27 cellular contexts compared by ENCODE assay signal in genomic region chr16:88202207-88202745, GRCh38.
"Had no signal": no experiment of that assay in that cellular context is flagged by ENCODE, and none has a peak within 500 bp of the region (broad histone marks: within the 10 kb centered on the region; RNA-seq: fewer than 3 reads in every experiment).

No MANE protein-coding gene starts in this region.

- H3K9me3 Mint-ChIP-seq: activated B cell treated with CpG ODN at 0.5 μM for 24 hours; activated CD4-positive, alpha-beta T cell treated with anti-CD3 and anti-CD28 coated beads, Interleukin-2, amount 10 ng/mL, durations not matched to agents 24 days and 14 days; activated naive CD4-positive, alpha-beta T cell treated with anti-CD3 and anti-CD28 coated beads, Interleukin-2, amount 10 ng/mL, durations not matched to agents 7 days and 5 days; activated naive CD8-positive, alpha-beta T cell treated with anti-CD3 and anti-CD28 coated beads for 36 hours; activated T-cell treated with anti-CD3 and anti-CD28 coated beads, Interleukin-2, amount 50 U/mL, for 72 hours; activated T-helper 2 cell treated with anti-CD3 and anti-CD28 coated beads, Interferon-gamma antibody, Interleukin-2, Interleukin-4, amounts not matched to agents 10 μg/mL and 5 μg/mL and 100 μg/mL, durations not matched to agents 14 hours and 24 hours and 36 hours; T-helper 1 cell treated with Interleukin-12 subunit alpha and Interleukin-12 subunit beta and Interleukin-4 antibody, amounts not matched to agents 30 μg/mL and 1 μg/mL, for 36 hours had no signal

- H3K27me3 ChIP-seq: brain microvascular endothelial cell had no signal

- H3K27ac ChIP-seq: brain microvascular endothelial cell had no signal

- H3K4me1 Mint-ChIP-seq: activated B cell treated with CpG ODN at 0.5 μM for 24 hours; activated CD4-positive, alpha-beta T cell treated with anti-CD3 and anti-CD28 coated beads, Interleukin-2, amount 10 ng/mL, durations not matched to agents 24 days and 14 days; activated CD8-positive, alpha-beta memory T cell treated with anti-CD3 and anti-CD28 coated beads, Interleukin-2, amount 10 ng/mL, durations not matched to agents 7 days and 5 days; activated naive CD4-positive, alpha-beta T cell treated with anti-CD3 and anti-CD28 coated beads, Interleukin-2, amount 10 ng/mL, durations not matched to agents 7 days and 5 days; activated naive CD8-positive, alpha-beta T cell treated with anti-CD3 and anti-CD28 coated beads for 36 hours had no signal

- DNase-seq: activated B cell treated with CpG ODN at 0.5 μM for 24 hours; activated CD4-positive, alpha-beta T cell treated with anti-CD3 and anti-CD28 coated beads for 1 hour; activated CD4-positive, alpha-beta T cell treated with anti-CD3 and anti-CD28 coated beads, Interleukin-2, amount 10 ng/mL, durations not matched to agents 24 days and 14 days; activated CD4-positive, alpha-beta T cell treated with anti-CD3 and anti-CD28 coated beads, Interleukin-2, amount 50 U/mL, for 48 hours; activated CD8-positive, alpha-beta memory T cell treated with anti-CD3 and anti-CD28 coated beads, Interleukin-2, amount 10 ng/mL, durations not matched to agents 7 days and 5 days; activated gamma-delta T cell treated with Interleukin-2 at 50 U/mL for 16 hours; activated naive CD4-positive, alpha-beta T cell treated with anti-CD3 and anti-CD28 coated beads, Interleukin-2, amount 10 ng/mL, durations not matched to agents 7 days and 5 days; activated naive CD8-positive, alpha-beta T cell treated with anti-CD3 and anti-CD28 coated beads for 36 hours; activated T-cell treated with anti-CD3 and anti-CD28 coated beads for 4 hours; activated T-cell treated with anti-CD3 and anti-CD28 coated beads, Interleukin-2, amount 50 U/mL, for 72 hours; brain microvascular endothelial cell; cerebellar nuclear complex; Kasumi-1; KBM-7; NCI-H1105 treated with DMSO at 0.1 percent for 48 hours; NCI-H1436 treated with DMSO at 0.1 percent for 48 hours; NCI-H187; NCI-H2081; NCI-H2227 treated with DMSO at 0.1 percent for 48 hours; NCI-H446 treated with DMSO at 0.1 percent for 48 hours; NCI-H524 treated with DMSO at 0.1 percent for 48 hours; NCI-H748 treated with DMSO at 0.1 percent for 48 hours; RPMI8226; SHP77; T-helper 9 cell had no signal

- H3K4me3 Mint-ChIP-seq: activated B cell treated with CpG ODN at 0.5 μM for 24 hours; activated CD4-positive, alpha-beta T cell treated with anti-CD3 and anti-CD28 coated beads, Interleukin-2, amount 10 ng/mL, durations not matched to agents 24 days and 14 days; activated CD8-positive, alpha-beta memory T cell treated with anti-CD3 and anti-CD28 coated beads, Interleukin-2, amount 10 ng/mL, durations not matched to agents 7 days and 5 days; activated naive CD4-positive, alpha-beta T cell treated with anti-CD3 and anti-CD28 coated beads, Interleukin-2, amount 10 ng/mL, durations not matched to agents 7 days and 5 days; activated naive CD8-positive, alpha-beta T cell treated with anti-CD3 and anti-CD28 coated beads for 36 hours; activated T-cell treated with anti-CD3 and anti-CD28 coated beads, Interleukin-2, amount 50 U/mL, for 72 hours; T-helper 1 cell treated with Interleukin-12 subunit alpha and Interleukin-12 subunit beta and Interleukin-4 antibody, amounts not matched to agents 30 μg/mL and 1 μg/mL, for 36 hours had no signal

- H3K27ac Mint-ChIP-seq: activated B cell treated with CpG ODN at 0.5 μM for 24 hours; activated CD4-positive, alpha-beta T cell treated with anti-CD3 and anti-CD28 coated beads, Interleukin-2, amount 10 ng/mL, durations not matched to agents 24 days and 14 days; activated CD8-positive, alpha-beta memory T cell treated with anti-CD3 and anti-CD28 coated beads, Interleukin-2, amount 10 ng/mL, durations not matched to agents 7 days and 5 days; activated naive CD4-positive, alpha-beta T cell treated with anti-CD3 and anti-CD28 coated beads, Interleukin-2, amount 10 ng/mL, durations not matched to agents 7 days and 5 days; activated naive CD8-positive, alpha-beta T cell treated with anti-CD3 and anti-CD28 coated beads for 36 hours; activated T-cell treated with anti-CD3 and anti-CD28 coated beads, Interleukin-2, amount 50 U/mL, for 72 hours; activated T-helper 2 cell treated with anti-CD3 and anti-CD28 coated beads, Interferon-gamma antibody, Interleukin-2, Interleukin-4, amounts not matched to agents 10 μg/mL and 5 μg/mL and 100 μg/mL, durations not matched to agents 14 hours and 24 hours and 36 hours; T-helper 1 cell treated with Interleukin-12 subunit alpha and Interleukin-12 subunit beta and Interleukin-4 antibody, amounts not matched to agents 30 μg/mL and 1 μg/mL, for 36 hours had no signal

- H3K36me3 Mint-ChIP-seq: activated CD8-positive, alpha-beta memory T cell treated with anti-CD3 and anti-CD28 coated beads, Interleukin-2, amount 10 ng/mL, durations not matched to agents 7 days and 5 days; activated naive CD4-positive, alpha-beta T cell treated with anti-CD3 and anti-CD28 coated beads, Interleukin-2, amount 10 ng/mL, durations not matched to agents 7 days and 5 days; activated naive CD8-positive, alpha-beta T cell treated with anti-CD3 and anti-CD28 coated beads for 36 hours had no signal

- H3K36me3 ChIP-seq: brain microvascular endothelial cell had no signal

- H3K27me3 Mint-ChIP-seq: activated CD4-positive, alpha-beta T cell treated with anti-CD3 and anti-CD28 coated beads, Interleukin-2, amount 10 ng/mL, durations not matched to agents 24 days and 14 days; activated CD8-positive, alpha-beta memory T cell treated with anti-CD3 and anti-CD28 coated beads, Interleukin-2, amount 10 ng/mL, durations not matched to agents 7 days and 5 days; activated naive CD4-positive, alpha-beta T cell treated with anti-CD3 and anti-CD28 coated beads, Interleukin-2, amount 10 ng/mL, durations not matched to agents 7 days and 5 days; activated naive CD8-positive, alpha-beta T cell treated with anti-CD3 and anti-CD28 coated beads for 36 hours had no signal

- ATAC-seq: activated CD8-positive, alpha-beta memory T cell treated with anti-CD3 and anti-CD28 coated beads, Interleukin-2, amount 10 ng/mL, durations not matched to agents 7 days and 5 days; activated T-cell treated with anti-CD3 and anti-CD28 coated beads, Interleukin-2, amount 50 U/mL, for 72 hours had no signal
